Comparison of ENCODE assay signal across 16 cellular contexts in the genomic region with DNA sequence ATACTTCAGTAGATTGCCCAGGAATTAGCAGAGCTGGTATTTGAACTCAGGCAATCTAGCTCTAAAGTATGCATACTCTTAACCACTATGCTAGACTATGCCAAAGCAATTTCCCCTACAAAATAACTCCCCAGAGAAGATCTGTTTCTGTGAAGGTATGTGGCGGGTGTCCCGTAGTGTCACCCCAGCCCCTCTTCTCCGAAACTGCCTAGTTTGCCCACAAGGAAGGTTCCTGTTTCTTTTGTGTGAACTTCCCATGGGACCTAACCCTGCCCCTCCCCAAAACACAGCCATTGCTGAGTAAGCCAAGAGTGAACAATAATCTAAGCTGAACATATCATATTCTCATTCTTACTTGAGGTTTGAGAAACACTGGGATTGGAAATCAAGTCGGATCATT. TPM values are rescaled to one million over a fixed set of nuclear protein-coding genes. Genes with fewer than 3 reads are reported as not detected.
DNase-seq lines count a peak whose midpoint lies in the region; ATAC-seq and FAIRE-seq lines count a peak whose summit lies in the region.
"Had no signal": no experiment of that assay in that cellular context is flagged by ENCODE, and none has a peak within 500 bp of the region (broad histone marks: within the 10 kb centered on the region; RNA-seq: fewer than 3 reads in every experiment).

No MANE protein-coding gene starts in this region.

- peak overlapping the region; percentile 33 for H3K4me2 ChIP-seq in Karpas-422 (ENCODE audit: low read depth, low read length, poor library complexity, severe bottlenecking)

- H3K4me3 ChIP-seq in Karpas-422 (ENCODE audit: low read length), result no peak overlapping the region

- no peak for DNase-seq in activated CD4-positive, alpha-beta memory T cell treated with anti-CD3 and anti-CD28 coated beads for 36 hours
- no peak for DNase-seq in activated CD4-positive, alpha-beta memory T cell treated with anti-CD3 and anti-CD28 coated beads, Interleukin-2, amount 10 ng/mL, durations not matched to agents 7 days and 5 days
- no peak for DNase-seq in Karpas-422
- no peak for DNase-seq in urothelium cell line (ENCODE audit: low spot score)
- DNase-seq in NCI-H2029 (lab: John Stamatoyannopoulos, UW), result no peak
- DNase-seq in head of caudate nucleus, result no peak
- DNase-seq: AML-193, COR-L47, DMS79 treated with DMSO at 0.1 percent for 48 hours, H7, NCI-H1105 treated with DMSO at 0.1 percent for 48 hours, NCI-H1694, NCI-H446 treated with DMSO at 0.1 percent for 48 hours, NCI-H526 treated with DMSO at 0.1 percent for 48 hours, Right ventricle myocardium superior had no signal

- no peaks in the 10 kb centered on the region for H3K9me3 ChIP-seq in Karpas-422 (ENCODE audit: low read length)

- FAIRE-seq in urothelium cell line (lab: Jason Lieb, UNC), result no peak

- H3K36me3 Mint-ChIP-seq in activated CD4-positive, alpha-beta memory T cell treated with anti-CD3 and anti-CD28 coated beads for 36 hours, result no peaks in the 10 kb centered on the region
- peaks cover 12% of the 10 kb centered on the region for H3K36me3 Mint-ChIP-seq in activated CD4-positive, alpha-beta memory T cell treated with anti-CD3 and anti-CD28 coated beads, Interleukin-2, amount 10 ng/mL, durations not matched to agents 7 days and 5 days (ENCODE audit: low read depth)
- H3K36me3 Mint-ChIP-seq in activated T-helper 17 cell treated with anti-CD3 and anti-CD28 coated beads, Interleukin-2, amount 50 U/mL, for 72 hours (ENCODE audit: low read depth), result no peaks in the 10 kb centered on the region

- no peaks in the 10 kb centered on the region for H3K9me2 ChIP-seq in Karpas-422 (replicated peaks; ENCODE audit: insufficient read depth, low read length)

- H3K27me3 ChIP-seq in Karpas-422 (ENCODE audit: low read length), result no peaks in the 10 kb centered on the region

- POLR2A ChIA-PET in activated CD4-positive, alpha-beta memory T cell treated with anti-CD3 and anti-CD28 coated beads for 36 hours (lab: Charles Lee), result interaction anchor here (4.0 kb wide), 1 partner anchor 16 kb away, joined by 20 read pairs; a partner anchor contains a TSS
- POLR2A ChIA-PET in activated CD4-positive, alpha-beta memory T cell treated with anti-CD3 and anti-CD28 coated beads, Interleukin-2, amount 10 ng/mL, durations not matched to agents 7 days and 5 days (lab: Charles Lee), result no interaction called here

- H3K36me3 ChIP-seq in Karpas-422 (ENCODE audit: insufficient read depth, low read length), result no peaks in the 10 kb centered on the region

- no peaks in the 10 kb centered on the region for H3K79me2 ChIP-seq in Karpas-422 (ENCODE audit: low read length)

- H4K20me1 ChIP-seq in Karpas-422 (ENCODE audit: insufficient read depth, low read depth, low read length), result no peaks in the 10 kb centered on the region

- no peak overlapping the region for H3K9ac ChIP-seq in Karpas-422 (ENCODE audit: low read length)

- no peak for ATAC-seq in activated T-helper 17 cell treated with anti-CD3 and anti-CD28 coated beads, Interleukin-2, amount 50 U/mL, for 72 hours (replicated peaks)

- no peak overlapping the region for H2AFZ ChIP-seq in Karpas-422 (ENCODE audit: low read length)

- no peak overlapping the region for H3K27ac ChIP-seq in Karpas-422 (ENCODE audit: low read length)

- no peak overlapping the region for H3K4me3 Mint-ChIP-seq in activated CD4-positive, alpha-beta memory T cell treated with anti-CD3 and anti-CD28 coated beads for 36 hours
- H3K4me3 Mint-ChIP-seq in activated CD4-positive, alpha-beta memory T cell treated with anti-CD3 and anti-CD28 coated beads, Interleukin-2, amount 10 ng/mL, durations not matched to agents 7 days and 5 days, result no peak overlapping the region
- H3K4me3 Mint-ChIP-seq in activated T-helper 17 cell treated with anti-CD3 and anti-CD28 coated beads, Interleukin-2, amount 50 U/mL, for 72 hours, result no peak overlapping the region

- CTCF ChIA-PET in activated CD4-positive, alpha-beta memory T cell treated with anti-CD3 and anti-CD28 coated beads for 36 hours (lab: Charles Lee), result interaction anchor here (0.8 kb wide), 1 partner anchor 9 kb away, joined by 3 read pairs; no protein-coding TSS in a partner anchor
- CTCF ChIA-PET in activated CD4-positive, alpha-beta memory T cell treated with anti-CD3 and anti-CD28 coated beads, Interleukin-2, amount 10 ng/mL, durations not matched to agents 7 days and 5 days (lab: Charles Lee), result no interaction called here

- H3K9me3 Mint-ChIP-seq in activated CD4-positive, alpha-beta memory T cell treated with anti-CD3 and anti-CD28 coated beads for 36 hours, result peaks cover 14% of the 10 kb centered on the region
- H3K9me3 Mint-ChIP-seq in activated CD4-positive, alpha-beta memory T cell treated with anti-CD3 and anti-CD28 coated beads, Interleukin-2, amount 10 ng/mL, durations not matched to agents 7 days and 5 days, result peaks cover 13% of the 10 kb centered on the region
- H3K9me3 Mint-ChIP-seq in activated T-helper 17 cell treated with anti-CD3 and anti-CD28 coated beads, Interleukin-2, amount 50 U/mL, for 72 hours, result no peaks in the 10 kb centered on the region

- no peaks in the 10 kb centered on the region for H3K27me3 Mint-ChIP-seq in activated CD4-positive, alpha-beta memory T cell treated with anti-CD3 and anti-CD28 coated beads for 36 hours
- H3K27me3 Mint-ChIP-seq in activated CD4-positive, alpha-beta memory T cell treated with anti-CD3 and anti-CD28 coated beads, Interleukin-2, amount 10 ng/mL, durations not matched to agents 7 days and 5 days, result no peaks in the 10 kb centered on the region
- H3K27me3 Mint-ChIP-seq in activated T-helper 17 cell treated with anti-CD3 and anti-CD28 coated beads, Interleukin-2, amount 50 U/mL, for 72 hours, result no peaks in the 10 kb centered on the region

- H3K4me1 Mint-ChIP-seq in activated CD4-positive, alpha-beta memory T cell treated with anti-CD3 and anti-CD28 coated beads for 36 hours (ENCODE audit: low read depth), result peaks cover 43% of the 10 kb centered on the region
- H3K4me1 Mint-ChIP-seq in activated CD4-positive, alpha-beta memory T cell treated with anti-CD3 and anti-CD28 coated beads, Interleukin-2, amount 10 ng/mL, durations not matched to agents 7 days and 5 days, result peaks cover 38% of the 10 kb centered on the region
- peaks cover 24% of the 10 kb centered on the region for H3K4me1 Mint-ChIP-seq in activated T-helper 17 cell treated with anti-CD3 and anti-CD28 coated beads, Interleukin-2, amount 50 U/mL, for 72 hours

- peaks cover 7% of the 10 kb centered on the region for H3K4me1 ChIP-seq in Karpas-422 (ENCODE audit: low read length)

- peak overlapping the region; percentile 19 for H3K27ac Mint-ChIP-seq in activated CD4-positive, alpha-beta memory T cell treated with anti-CD3 and anti-CD28 coated beads for 36 hours
- H3K27ac Mint-ChIP-seq in activated CD4-positive, alpha-beta memory T cell treated with anti-CD3 and anti-CD28 coated beads, Interleukin-2, amount 10 ng/mL, durations not matched to agents 7 days and 5 days, result no peak overlapping the region
- H3K27ac Mint-ChIP-seq in activated T-helper 17 cell treated with anti-CD3 and anti-CD28 coated beads, Interleukin-2, amount 50 U/mL, for 72 hours, result peak overlapping the region; percentile 43

- intact Hi-C loops in activated CD4-positive, alpha-beta memory T cell treated with anti-CD3 and anti-CD28 coated beads for 36 hours (cut with micrococcal nuclease), result no loop called here
- intact Hi-C loops in head of caudate nucleus (cut with DNase I), result no loop called here

RNA-seq across cellular contexts. Expression of a gene that starts 15.5 kb away (rescaled TPM):
- total RNA-seq in activated CD4-positive, alpha-beta memory T cell treated with anti-CD3 and anti-CD28 coated beads for 36 hours, result 100 to 1,000 TPM; 211 to 213 TPM
- 100 to 1,000 TPM; 290 to 291 TPM for total RNA-seq in activated CD4-positive, alpha-beta memory T cell treated with anti-CD3 and anti-CD28 coated beads, Interleukin-2, amount 10 ng/mL, durations not matched to agents 7 days and 5 days
- 95.4 and 153 TPM in 2 replicates for total RNA-seq in Karpas-422 (2014; rRNA removed; shearing (Covaris generic); ENCODE audit: low replicate concordance)
- total RNA-seq in activated T-helper 17 cell treated with anti-CD3 and anti-CD28 coated beads, Interleukin-2, amount 50 U/mL, for 72 hours, result 100 to 1,000 TPM; 158 to 238 TPM
